Comparison of ENCODE assay signal across 8 cellular contexts in genomic region chr14:23057757-23058653, GRCh38. TPM values are rescaled to one million over a fixed set of nuclear protein-coding genes. Genes with fewer than 3 reads are reported as not detected.
DNase-seq lines count a peak whose midpoint lies in the region; ATAC-seq lines count a peak whose summit lies in the region.

No MANE protein-coding gene starts in this region.

- H3K36me3 Mint-ChIP-seq in T-helper 17 cell (ENCODE audit: low read depth): peaks cover 5% of the 10 kb centered on the region

- H3K9me3 ChIP-seq in T-helper 17 cell (ENCODE audit: control insufficient read depth, low read length, poor library complexity, severe bottlenecking): no peaks in the 10 kb centered on the region

- no peaks in the 10 kb centered on the region for H3K27me3 Mint-ChIP-seq in T-helper 17 cell

- H3K27ac ChIP-seq in caudate nucleus (ENCODE audit: low read depth, low read length): peak overlapping the region; percentile 62

- peak overlapping the region; percentile 88 for H3K4me3 Mint-ChIP-seq in T-helper 17 cell

- DNase-seq in T-helper 17 cell: peak; percentile 76 to 82 (median 79)
- no peak for DNase-seq in caudate nucleus (lab: John Stamatoyannopoulos, UW)
- peak; percentile 87 for DNase-seq in kidney tubule cell (ENCODE audit: low spot score)
- peak; percentile 85 for DNase-seq in stimulated activated CD4-positive, alpha-beta T cell treated with anti-CD3 and anti-CD28 coated beads, Interleukin-1b, Interleukin-23, amount 100 ng/mL, for 48 hours
- DNase-seq in NCI-H1092 treated with DMSO at 0.1 percent for 48 hours (lab: John Stamatoyannopoulos, UW): no peak
- no peak for DNase-seq in NOMO-1 (lab: John Stamatoyannopoulos, UW; ENCODE audit: unreplicated experiment in 2 of 2)

- H3K27ac Mint-ChIP-seq in T-helper 17 cell: peak overlapping the region; percentile 27

- peaks cover 23% of the 10 kb centered on the region for H3K4me1 Mint-ChIP-seq in T-helper 17 cell

- ATAC-seq in GM18517 (IDR thresholded peaks at IDR 0.05; ENCODE audit: unreplicated experiment): peak; percentile 71
- ATAC-seq in HG03066 (IDR thresholded peaks at IDR 0.05; ENCODE audit: low read depth, unreplicated experiment): peak; percentile 56
- ATAC-seq in T-helper 17 cell: peak; percentile 75

RNA-seq across cellular contexts. Expression of gene CDH24, which starts 0.7 kb away (rescaled TPM):
- total RNA-seq in T-helper 17 cell: 1 to 10 TPM; 1.6 to 1.8 TPM

RNA-seq across cellular contexts. Expression of gene PSMB11, which starts 16.0 kb away (rescaled TPM):
- total RNA-seq in T-helper 17 cell: not detected

RNA-seq across cellular contexts. Expression of gene PSMB5, which starts 23.3 kb away (rescaled TPM):
- total RNA-seq in T-helper 17 cell: 10 to 100 TPM; 17.6 to 19.9 TPM

RNA-seq across cellular contexts. Expression of gene ACIN1, which starts 36.9 kb away (rescaled TPM):
- total RNA-seq in T-helper 17 cell: 100 to 1,000 TPM; 264 to 298 TPM

RNA-seq across cellular contexts. Expression of gene C14orf119, which starts 37.3 kb away (rescaled TPM):
- total RNA-seq in T-helper 17 cell: 10 to 100 TPM; 10.5 to 11.6 TPM

Comparison
In these comparisons a context has a peak if more than half of its experiments do, and no peak if none do; other contexts are left out.
1. DNase-seq: peak in T-helper 17 cell (3 of 3), kidney tubule cell (single experiment) and stimulated activated CD4-positive, alpha-beta T cell treated with anti-CD3 and anti-CD28 coated beads, Interleukin-1b, Interleukin-23, amount 100 ng/mL, for 48 hours (single experiment); none in caudate nucleus (0 of 61), NCI-H1092 treated with DMSO at 0.1 percent for 48 hours (single experiment) and NOMO-1 (0 of 2).
2. Peak in every context shown above with its lines, with median percentiles within 50 percentile points of each other: ATAC-seq.